16 cellular contexts compared by ENCODE assay signal in genomic region chr7:22435720-22436119, GRCh38.
DNase-seq lines count a peak whose midpoint lies in the region; ATAC-seq, FAIRE-seq and TF ChIP-seq lines count a peak whose summit lies in the region.
"Had no signal": no experiment of that assay in that cellular context is flagged by ENCODE, and none has a peak within 500 bp of the region (broad histone marks: within the 10 kb centered on the region; RNA-seq: fewer than 3 reads in every experiment).

No MANE protein-coding gene starts in this region.

- H3K79me2 ChIP-seq in H1 (ENCODE audit: control insufficient read depth in 1 of 2, insufficient read depth in 2 of 2, low read length in 2 of 2): no peaks in the 10 kb centered on the region

- DNase-seq in GM12892 (ENCODE audit: insufficient read length): no peak
- no peak for DNase-seq in H1 (ENCODE audit: low read depth in 1 of 2, low spot score in 2 of 2)
- no peak for DNase-seq in H7
- no peak for DNase-seq in effector CD8-positive, alpha-beta T cell (lab: John Stamatoyannopoulos, UW)
- no peak for DNase-seq in AML-193 (lab: John Stamatoyannopoulos, UW)
- no peak for DNase-seq in activated gamma-delta T cell (lab: John Stamatoyannopoulos, UW)
- DNase-seq: CD4-positive, alpha-beta memory T cell; foreskin melanocyte; GDM1; HCEC 1CT; NCI-H2081 treated with DMSO at 0.1 percent for 48 hours; nucleus accumbens; small intestine; WERI-Rb-1 had no signal

- peak overlapping the region; percentile 84; the same call in 1 of the 2 replicates for H2BK20ac ChIP-seq in H1 (ENCODE audit: low read length)

- H3K9ac ChIP-seq in H1 (replicated peaks in 1 of 4; ENCODE audit: extremely low read depth in 1 of 4, low read depth in 3 of 4, low read length in 3 of 4): no peak overlapping the region

- H2BK120ac ChIP-seq in H1 (replicated peaks; ENCODE audit: low read depth, low read length): peak overlapping the region; percentile 62

- no peak for TF ChIP-seq EP300 in H1 (IDR thresholded peaks at IDR 0.05; ENCODE audit: borderline replicate concordance in 1 of 2, low read depth in 2 of 2, low read length in 2 of 2)

- peak overlapping the region; percentile 63 for H4K91ac ChIP-seq in H1 (replicated peaks; ENCODE audit: insufficient read length, low read length)

- H3K27me3 ChIP-seq in H1 (replicated peaks in 1 of 4; ENCODE audit: control insufficient read depth in 3 of 4, extremely low read depth in 1 of 4, insufficient read depth in 3 of 4, low read length in 3 of 4) (no peaks in the 10 kb centered on the region), H7 (ENCODE audit: control insufficient read depth, insufficient read depth, low read length) (no peaks in the 10 kb centered on the region)

- H4K5ac ChIP-seq in H1 (ENCODE audit: insufficient read length, low read depth, low read length): no peak overlapping the region

- H2BK12ac ChIP-seq in H1 (ENCODE audit: low read depth, low read length): peak overlapping the region; percentile 94

- no peak overlapping the region for H2BK15ac ChIP-seq in H1 (ENCODE audit: low read length)

- H3K4me2 ChIP-seq in H1 (ENCODE audit: insufficient read depth in 1 of 2, low read depth in 2 of 2, low read length in 2 of 2): no peak overlapping the region; a peak in 1 of 4 replicates

- CTCF ChIA-PET in H1 (lab: Charles Lee; ENCODE audit: partially characterized antibody): interaction anchor here (0.6 to 1.4 kb wide), 4 partner anchors 9 to 182 kb away, joined by 3 to 5 read pairs (median 4); no protein-coding TSS in a partner anchor

- H3K4me1 ChIP-seq in H1 (replicated peaks in 1 of 4; ENCODE audit: control insufficient read depth in 3 of 4, insufficient read depth in 4 of 4, low read length in 3 of 4): peaks cover 7 to 17% (median 16%) of the 10 kb centered on the region in 4 experiments; a peak in 6 of 7 replicates

- H3K36me3 ChIP-seq in H1 (ENCODE audit: control insufficient read depth in 2 of 4, insufficient read depth in 4 of 4, low read length in 3 of 4): no peaks in the 10 kb centered on the region
- no peaks in the 10 kb centered on the region for H3K36me3 ChIP-seq in H7 (replicated peaks; ENCODE audit: control insufficient read depth, insufficient read depth, low read length)
- H3K36me3 ChIP-seq: WERI-Rb-1 had no signal

- ATAC-seq in GM21381 (IDR thresholded peaks at IDR 0.05; ENCODE audit: unreplicated experiment) (peak; percentile 6), HG03196 (IDR thresholded peaks at IDR 0.05; ENCODE audit: unreplicated experiment) (peak; percentile 10)

- 0 out of 2 replicates have a peak overlapping the region, but pooled peaks have one; percentile 20 for H3K18ac ChIP-seq in H1 (ENCODE audit: extremely low read depth, low read length)

- 0 out of 2 replicates have a peak overlapping the region, but pooled peaks have one; percentile 91 for H2AK5ac ChIP-seq in H1 (ENCODE audit: low read depth, low read length)

- no peaks in the 10 kb centered on the region; the same call in 1 of the 2 replicates for H3K23me2 ChIP-seq in H1 (ENCODE audit: low read depth, low read length)

- H4K20me1 ChIP-seq in H1 (replicated peaks in 1 of 2; ENCODE audit: control insufficient read depth in 1 of 2, insufficient read depth in 2 of 2, low read length in 2 of 2): no peaks in the 10 kb centered on the region

- H2BK5ac ChIP-seq in H1 (ENCODE audit: low read depth, low read length): peak overlapping the region; percentile 74; the same call in 1 of the 2 replicates

- no peak overlapping the region for H3K14ac ChIP-seq in H1 (ENCODE audit: insufficient read length)

- no peak overlapping the region for H2AFZ ChIP-seq in H1 (ENCODE audit: low read length)

- TF ChIP-seq POLR2A in GM12892 (IDR thresholded peaks at IDR 0.05; ENCODE audit: low read depth, low read length) (no peak), H1 (IDR thresholded peaks at IDR 0.05; ENCODE audit: control extremely low read depth in 1 of 2, low read depth in 2 of 2, low read length in 2 of 2) (no peak)

- FAIRE-seq in GM12892 (lab: Jason Lieb, UNC) (peak; percentile 67), H1 (lab: Jason Lieb, UNC) (no peak)
- FAIRE-seq: small intestine had no signal

- no peak overlapping the region for H3K23ac ChIP-seq in H1 (ENCODE audit: insufficient read length)

- POLR2A ChIA-PET in H1 (lab: Charles Lee; ENCODE audit: partially characterized antibody): interaction anchor here (1.1 kb wide), 1 partner anchor 10 kb away, joined by 5 read pairs; no protein-coding TSS in a partner anchor

- no peak overlapping the region for H3K4me3 ChIP-seq in H1 (ENCODE audit: extremely low read depth in 1 of 4, insufficient read depth in 2 of 4, low read depth in 3 of 4, low read length in 4 of 4)
- H3K4me3 ChIP-seq in H7 (ENCODE audit: insufficient read depth, low read depth, low read length): no peak overlapping the region

- no peaks in the 10 kb centered on the region for H3K9me3 ChIP-seq in H1 (ENCODE audit: insufficient read depth in 2 of 2, low read depth in 1 of 2, low read length in 1 of 2)

- no peak overlapping the region for H3K56ac ChIP-seq in H1 (replicated peaks; ENCODE audit: insufficient read length, low read depth, low read length)

- H3K4ac ChIP-seq in H1 (replicated peaks; ENCODE audit: insufficient read length, low read depth, low read length): peak overlapping the region; percentile 74

- H3K79me1 ChIP-seq in H1 (ENCODE audit: low read depth, low read length): no peaks in the 10 kb centered on the region

- H4K8ac ChIP-seq in H1 (ENCODE audit: extremely low read depth, insufficient read depth, low read length): no peak overlapping the region

- TF ChIP-seq CTCF in H1 (IDR thresholded peaks at IDR 0.05; ENCODE audit: control extremely low read depth in 1 of 3, insufficient read depth in 1 of 3, low read depth in 1 of 3, low read length in 3 of 3): no peak

- 95% methylated on average over 8 of the region's 8 CpGs; no CpG with 5 or more reads in 1 of the 2 experiments for WGBS in H1 (ENCODE audit: extremely low coverage in 1 of 2, insufficient coverage in 1 of 2, insufficient read length in 1 of 2, insufficient replicate concordance in 2 of 2, low coverage in 1 of 2, low lambda C conversion rate in 2 of 2, missing lambda C conversion rate in 1 of 2), 2 experiments

- no peak overlapping the region for H3K27ac ChIP-seq in H1 (ENCODE audit: low read depth, low read length)
- H3K27ac ChIP-seq: WERI-Rb-1 had no signal

- no peak for TF ChIP-seq RAD21 in H1 (IDR thresholded peaks at IDR 0.05 in 1 of 2, conservative IDR thresholded peaks at IDR 0.05 in 1 of 2; ENCODE audit: low read depth in 2 of 2, low read length in 2 of 2)

TF ChIP-seq in H1, 55 proteins besides CTCF, POLR2A, EP300 and RAD21:
- no peak for TF ChIP-seq PHF8 (conservative IDR thresholded peaks at IDR 0.05; ENCODE audit: low read depth, low read length)
